In genomic region chr17:77101521-77102410, GRCh38 we compare ENCODE assay signal across 1 cellular context.
A peak's percentile ranks its signal among the peaks of the same experiment; 100 is the strongest.
TF ChIP-seq lines count a peak whose summit lies in the region.

No MANE protein-coding gene starts in this region.

TF ChIP-seq in HepG2, 621 proteins besides CTCF, POLR2A, EP300 and RAD21 (continued from another document and continues in another):
- TF ChIP-seq CENPBD1 (CRISPR knock-in tag; IDR thresholded peaks at IDR 0.05; ENCODE audit: borderline replicate concordance, low read depth): no peak
- no peak for TF ChIP-seq PCBP2 (optimal IDR thresholded peaks at IDR 0.05; ENCODE audit: low read depth, low read length, poor library complexity, severe bottlenecking)
- TF ChIP-seq, protein P1, sequence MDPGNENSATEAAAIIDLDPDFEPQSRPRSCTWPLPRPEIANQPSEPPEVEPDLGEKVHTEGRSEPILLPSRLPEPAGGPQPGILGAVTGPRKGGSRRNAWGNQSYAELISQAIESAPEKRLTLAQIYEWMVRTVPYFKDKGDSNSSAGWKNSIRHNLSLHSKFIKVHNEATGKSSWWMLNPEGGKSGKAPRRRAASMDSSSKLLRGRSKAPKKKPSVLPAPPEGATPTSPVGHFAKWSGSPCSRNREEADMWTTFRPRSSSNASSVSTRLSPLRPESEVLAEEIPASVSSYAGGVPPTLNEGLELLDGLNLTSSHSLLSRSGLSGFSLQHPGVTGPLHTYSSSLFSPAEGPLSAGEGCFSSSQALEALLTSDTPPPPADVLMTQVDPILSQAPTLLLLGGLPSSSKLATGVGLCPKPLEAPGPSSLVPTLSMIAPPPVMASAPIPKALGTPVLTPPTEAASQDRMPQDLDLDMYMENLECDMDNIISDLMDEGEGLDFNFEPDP (CRISPR knock-in tag; conservative IDR thresholded peaks at IDR 0.05): no peak
- TF ChIP-seq, protein P2, sequence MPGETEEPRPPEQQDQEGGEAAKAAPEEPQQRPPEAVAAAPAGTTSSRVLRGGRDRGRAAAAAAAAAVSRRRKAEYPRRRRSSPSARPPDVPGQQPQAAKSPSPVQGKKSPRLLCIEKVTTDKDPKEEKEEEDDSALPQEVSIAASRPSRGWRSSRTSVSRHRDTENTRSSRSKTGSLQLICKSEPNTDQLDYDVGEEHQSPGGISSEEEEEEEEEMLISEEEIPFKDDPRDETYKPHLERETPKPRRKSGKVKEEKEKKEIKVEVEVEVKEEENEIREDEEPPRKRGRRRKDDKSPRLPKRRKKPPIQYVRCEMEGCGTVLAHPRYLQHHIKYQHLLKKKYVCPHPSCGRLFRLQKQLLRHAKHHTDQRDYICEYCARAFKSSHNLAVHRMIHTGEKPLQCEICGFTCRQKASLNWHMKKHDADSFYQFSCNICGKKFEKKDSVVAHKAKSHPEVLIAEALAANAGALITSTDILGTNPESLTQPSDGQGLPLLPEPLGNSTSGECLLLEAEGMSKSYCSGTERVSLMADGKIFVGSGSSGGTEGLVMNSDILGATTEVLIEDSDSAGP (CRISPR knock-in tag; IDR thresholded peaks at IDR 0.05; ENCODE audit: borderline replicate concordance): no peak
- no peak for TF ChIP-seq NFE2 (CRISPR knock-in tag; IDR thresholded peaks at IDR 0.05)
- no peak for TF ChIP-seq ZNF781 (CRISPR knock-in tag; IDR thresholded peaks at IDR 0.05; ENCODE audit: borderline replicate concordance, not compliant biosample characterization)
- TF ChIP-seq ZNF577 (CRISPR knock-in tag; IDR thresholded peaks at IDR 0.05; ENCODE audit: borderline replicate concordance, low read depth): no peak
- no peak for TF ChIP-seq HMG20B (CRISPR knock-in tag; conservative IDR thresholded peaks at IDR 0.05)
- no peak for TF ChIP-seq CENPX (CRISPR knock-in tag; IDR thresholded peaks at IDR 0.05)
- TF ChIP-seq TFAP4 (IDR thresholded peaks at IDR 0.05; ENCODE audit: borderline replicate concordance, low read depth): peak; percentile 72; the same call in 1 of the 2 replicates
- no peak for TF ChIP-seq ZNF142 (CRISPR knock-in tag; IDR thresholded peaks at IDR 0.05)
- no peak; the same call in 1 of the 2 replicates for TF ChIP-seq ZNF354B (CRISPR knock-in tag; IDR thresholded peaks at IDR 0.05)
- no peak for TF ChIP-seq ZNF232 (CRISPR knock-in tag; IDR thresholded peaks at IDR 0.05; ENCODE audit: borderline replicate concordance)
- TF ChIP-seq FOXC1 (CRISPR knock-in tag; IDR thresholded peaks at IDR 0.05; ENCODE audit: borderline replicate concordance): 0 out of 2 replicates have a peak, but pooled peaks have one; percentile 8
- TF ChIP-seq NR3C1 (CRISPR knock-in tag; IDR thresholded peaks at IDR 0.05): no peak
- TF ChIP-seq, protein P3, sequence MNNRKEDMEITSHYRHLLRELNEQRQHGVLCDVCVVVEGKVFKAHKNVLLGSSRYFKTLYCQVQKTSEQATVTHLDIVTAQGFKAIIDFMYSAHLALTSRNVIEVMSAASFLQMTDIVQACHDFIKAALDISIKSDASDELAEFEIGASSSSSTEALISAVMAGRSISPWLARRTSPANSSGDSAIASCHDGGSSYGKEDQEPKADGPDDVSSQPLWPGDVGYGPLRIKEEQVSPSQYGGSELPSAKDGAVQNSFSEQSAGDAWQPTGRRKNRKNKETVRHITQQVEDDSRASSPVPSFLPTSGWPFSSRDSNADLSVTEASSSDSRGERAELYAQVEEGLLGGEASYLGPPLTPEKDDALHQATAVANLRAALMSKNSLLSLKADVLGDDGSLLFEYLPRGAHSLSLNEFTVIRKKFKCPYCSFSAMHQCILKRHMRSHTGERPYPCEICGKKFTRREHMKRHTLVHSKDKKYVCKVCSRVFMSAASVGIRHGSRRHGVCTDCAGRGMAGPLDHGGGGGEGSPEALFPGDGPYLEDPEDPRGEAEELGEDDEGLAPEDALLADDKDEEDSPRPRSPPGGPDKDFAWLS (CRISPR knock-in tag; IDR thresholded peaks at IDR 0.05; ENCODE audit: borderline replicate concordance): no peak; the same call in 1 of the 2 replicates
- TF ChIP-seq, protein P4, sequence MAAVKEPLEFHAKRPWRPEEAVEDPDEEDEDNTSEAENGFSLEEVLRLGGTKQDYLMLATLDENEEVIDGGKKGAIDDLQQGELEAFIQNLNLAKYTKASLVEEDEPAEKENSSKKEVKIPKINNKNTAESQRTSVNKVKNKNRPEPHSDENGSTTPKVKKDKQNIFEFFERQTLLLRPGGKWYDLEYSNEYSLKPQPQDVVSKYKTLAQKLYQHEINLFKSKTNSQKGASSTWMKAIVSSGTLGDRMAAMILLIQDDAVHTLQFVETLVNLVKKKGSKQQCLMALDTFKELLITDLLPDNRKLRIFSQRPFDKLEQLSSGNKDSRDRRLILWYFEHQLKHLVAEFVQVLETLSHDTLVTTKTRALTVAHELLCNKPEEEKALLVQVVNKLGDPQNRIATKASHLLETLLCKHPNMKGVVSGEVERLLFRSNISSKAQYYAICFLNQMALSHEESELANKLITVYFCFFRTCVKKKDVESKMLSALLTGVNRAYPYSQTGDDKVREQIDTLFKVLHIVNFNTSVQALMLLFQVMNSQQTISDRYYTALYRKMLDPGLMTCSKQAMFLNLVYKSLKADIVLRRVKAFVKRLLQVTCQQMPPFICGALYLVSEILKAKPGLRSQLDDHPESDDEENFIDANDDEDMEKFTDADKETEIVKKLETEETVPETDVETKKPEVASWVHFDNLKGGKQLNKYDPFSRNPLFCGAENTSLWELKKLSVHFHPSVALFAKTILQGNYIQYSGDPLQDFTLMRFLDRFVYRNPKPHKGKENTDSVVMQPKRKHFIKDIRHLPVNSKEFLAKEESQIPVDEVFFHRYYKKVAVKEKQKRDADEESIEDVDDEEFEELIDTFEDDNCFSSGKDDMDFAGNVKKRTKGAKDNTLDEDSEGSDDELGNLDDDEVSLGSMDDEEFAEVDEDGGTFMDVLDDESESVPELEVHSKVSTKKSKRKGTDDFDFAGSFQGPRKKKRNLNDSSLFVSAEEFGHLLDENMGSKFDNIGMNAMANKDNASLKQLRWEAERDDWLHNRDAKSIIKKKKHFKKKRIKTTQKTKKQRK (IDR thresholded peaks at IDR 0.05; ENCODE audit: low read length): no peak
- TF ChIP-seq SMYD3 (CRISPR knock-in tag; IDR thresholded peaks at IDR 0.05): no peak
- peak; percentile 14; the same call in 1 of the 3 replicates for TF ChIP-seq MXI1 (IDR thresholded peaks at IDR 0.05; ENCODE audit: borderline replicate concordance, low read depth, low read length)
- peak; percentile 60 for TF ChIP-seq POLR2G (IDR thresholded peaks at IDR 0.05; ENCODE audit: low read depth, low read length)
- TF ChIP-seq MAF1 (CRISPR knock-in tag; IDR thresholded peaks at IDR 0.05; ENCODE audit: borderline replicate concordance): no peak
- TF ChIP-seq E2F5 (CRISPR knock-in tag; conservative IDR thresholded peaks at IDR 0.05): no peak
- TF ChIP-seq ZNF33A (CRISPR knock-in tag; IDR thresholded peaks at IDR 0.05; ENCODE audit: borderline replicate concordance): no peak
- TF ChIP-seq ZBTB10 (CRISPR knock-in tag; IDR thresholded peaks at IDR 0.05; ENCODE audit: borderline replicate concordance): no peak
- no peak for TF ChIP-seq HCFC1 (IDR thresholded peaks at IDR 0.05; ENCODE audit: low read depth, low read length)
- TF ChIP-seq HDAC2 (CRISPR knock-in tag; IDR thresholded peaks at IDR 0.05): no peak; the same call in 1 of the 2 replicates
- TF ChIP-seq RBFOX2 (IDR thresholded peaks at IDR 0.05; ENCODE audit: low read depth, low read length): no peak; the same call in 1 of the 2 replicates
- TF ChIP-seq ZNF280B (CRISPR knock-in tag; IDR thresholded peaks at IDR 0.05; ENCODE audit: borderline replicate concordance): no peak
- no peak for TF ChIP-seq SP2 (CRISPR knock-in tag; IDR thresholded peaks at IDR 0.05)
- TF ChIP-seq FOXA1 (IDR thresholded peaks at IDR 0.05): peak; percentile 82
- TF ChIP-seq FOXA1 (CRISPR knock-in tag; IDR thresholded peaks at IDR 0.05): peak; percentile 91
- TF ChIP-seq, protein P5, sequence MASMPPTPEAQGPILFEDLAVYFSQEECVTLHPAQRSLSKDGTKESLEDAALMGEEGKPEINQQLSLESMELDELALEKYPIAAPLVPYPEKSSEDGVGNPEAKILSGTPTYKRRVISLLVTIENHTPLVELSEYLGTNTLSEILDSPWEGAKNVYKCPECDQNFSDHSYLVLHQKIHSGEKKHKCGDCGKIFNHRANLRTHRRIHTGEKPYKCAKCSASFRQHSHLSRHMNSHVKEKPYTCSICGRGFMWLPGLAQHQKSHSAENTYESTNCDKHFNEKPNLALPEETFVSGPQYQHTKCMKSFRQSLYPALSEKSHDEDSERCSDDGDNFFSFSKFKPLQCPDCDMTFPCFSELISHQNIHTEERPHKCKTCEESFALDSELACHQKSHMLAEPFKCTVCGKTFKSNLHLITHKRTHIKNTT (CRISPR knock-in tag; IDR thresholded peaks at IDR 0.05): no peak
